Comparison of ENCODE assay signal across 19 cellular contexts in the genomic region with DNA sequence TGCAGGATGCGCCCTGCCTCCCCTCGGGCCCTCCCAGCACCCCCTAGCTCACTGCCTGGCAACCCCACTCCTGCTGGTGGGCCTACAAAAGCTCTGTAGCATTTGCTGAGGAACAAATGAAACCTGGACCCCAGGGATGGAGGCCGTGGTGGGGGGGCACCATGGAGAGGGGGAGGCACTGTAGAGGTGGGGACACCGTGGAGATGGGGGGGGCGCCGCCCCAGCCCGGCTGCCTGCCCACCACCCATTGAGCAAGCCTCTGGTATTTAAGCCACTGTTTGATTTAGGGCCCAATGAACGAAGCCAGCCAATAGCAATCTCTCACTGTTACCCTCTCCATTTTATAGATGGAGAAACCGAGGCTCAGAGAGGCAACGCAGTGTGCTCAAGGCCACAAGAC. TPM values are rescaled to one million over a fixed set of nuclear protein-coding genes. Genes with fewer than 3 reads are reported as not detected.
DNase-seq lines count a peak whose midpoint lies in the region; ATAC-seq and TF ChIP-seq lines count a peak whose summit lies in the region.
"Had no signal": no experiment of that assay in that cellular context is flagged by ENCODE, and none has a peak within 500 bp of the region (broad histone marks: within the 10 kb centered on the region; RNA-seq: fewer than 3 reads in every experiment).

No MANE protein-coding gene starts in this region.

- ATAC-seq in Right ventricle myocardium inferior (no peak), left cardiac atrium (no peak)
- ATAC-seq in activated CD4-positive, CD25-positive, alpha-beta regulatory T cell treated with anti-CD3 and anti-CD28 coated beads, Interleukin-2, amount 50 U/mL, for 24 hours, result no peak

- no peaks in the 10 kb centered on the region for H3K9me3 ChIP-seq in neutrophil
- H3K9me3 ChIP-seq in endodermal cell (ENCODE audit: control insufficient read depth, low read length), result no peaks in the 10 kb centered on the region
- H3K9me3 ChIP-seq: BLaER1, HAP-1 had no signal

- DNase-seq in Right ventricle myocardium inferior (ENCODE audit: missing footprints) (peak; percentile 32), left cardiac atrium (no peak), glutamatergic neuron (peak; percentile 9), 8988T (no peak), endodermal cell (no peak)
- DNase-seq in stimulated activated CD4-positive, alpha-beta T cell treated with anti-CD3 and anti-CD28 coated beads, Interleukin-4, amount 100 ng/mL, for 4 hours, result no peak
- DNase-seq: GDM1, KBM-7, NCI-H1048, NCI-H1436 treated with DMSO at 0.1 percent for 48 hours, NCI-H2029 treated with DMSO at 0.1 percent for 48 hours, NCI-H510A, NCI-H774, PC-3 had no signal

- TF ChIP-seq CTCF in glutamatergic neuron (IDR thresholded peaks at IDR 0.05; ENCODE audit: partially characterized antibody, unreplicated experiment) (no peak), neutrophil (IDR thresholded peaks at IDR 0.05) (no peak), endodermal cell (conservative IDR thresholded peaks at IDR 0.05) (no peak)

- H3K36me3 ChIP-seq in neutrophil (no peaks in the 10 kb centered on the region), endodermal cell (ENCODE audit: control insufficient read depth, insufficient read depth, low read length) (no peaks in the 10 kb centered on the region)
- H3K36me3 ChIP-seq: BLaER1, HAP-1 had no signal

- peak overlapping the region; percentile 69 for H3K27ac ChIP-seq in neutrophil
- no peak overlapping the region for H3K27ac ChIP-seq in endodermal cell (ENCODE audit: low read depth, low read length)

- H3K9ac ChIP-seq in endodermal cell (ENCODE audit: extremely low read depth, low read length, poor library complexity, severe bottlenecking), result no peak overlapping the region
- H3K9ac ChIP-seq: BLaER1 had no signal

- H3K4me3 Mint-ChIP-seq in glutamatergic neuron (ENCODE audit: unreplicated experiment) (no peak overlapping the region), endodermal cell (no peak overlapping the region)

- intact Hi-C loops in Right ventricle myocardium inferior (cut with DNase I), result loop anchor here (5.0 kb wide), 1 partner anchor 79 kb away; no protein-coding TSS in a partner anchor
- intact Hi-C loops in left cardiac atrium (cut with DNase I), result no loop called here

- H3K27me3 Mint-ChIP-seq in glutamatergic neuron (ENCODE audit: unreplicated experiment) (peaks cover 14% of the 10 kb centered on the region), endodermal cell (ENCODE audit: insufficient read depth) (no peaks in the 10 kb centered on the region)

- peaks cover 19 to 25% of the 10 kb centered on the region in 2 experiments for H3K4me1 ChIP-seq in neutrophil (ENCODE audit: control insufficient read depth in 1 of 2, insufficient read depth in 1 of 2, low read depth in 1 of 2, low read length in 1 of 2)
- H3K4me1 ChIP-seq in endodermal cell (ENCODE audit: control insufficient read depth, insufficient read depth, low read length), result peaks cover 8% of the 10 kb centered on the region

- peaks cover 21% of the 10 kb centered on the region for H3K4me1 Mint-ChIP-seq in glutamatergic neuron (ENCODE audit: low read depth, unreplicated experiment)
- peaks cover 15% of the 10 kb centered on the region for H3K4me1 Mint-ChIP-seq in endodermal cell

- no peaks in the 10 kb centered on the region for H3K36me3 Mint-ChIP-seq in glutamatergic neuron (ENCODE audit: unreplicated experiment)
- no peaks in the 10 kb centered on the region for H3K36me3 Mint-ChIP-seq in endodermal cell (ENCODE audit: low read depth)

- H3K9me3 Mint-ChIP-seq in glutamatergic neuron (ENCODE audit: unreplicated experiment) (peaks cover 9% of the 10 kb centered on the region), endodermal cell (no peaks in the 10 kb centered on the region)

- no peak overlapping the region for H3K27ac Mint-ChIP-seq in glutamatergic neuron (ENCODE audit: unreplicated experiment)
- H3K27ac Mint-ChIP-seq in endodermal cell, result no peak overlapping the region

- H3K4me3 ChIP-seq in neutrophil (ENCODE audit: low read depth in 1 of 2, low read length in 1 of 2) (no peak overlapping the region), endodermal cell (ENCODE audit: low read length) (no peak overlapping the region)
- H3K4me3 ChIP-seq: BLaER1, GM12878 had no signal

- 92 to 96% methylated on average over 3 to 10 of the region's 10 CpGs for WGBS in endodermal cell (ENCODE audit: insufficient coverage in 1 of 2, insufficient read length in 1 of 2), 2 experiments

- H3K27me3 ChIP-seq in neutrophil (no peaks in the 10 kb centered on the region), endodermal cell (ENCODE audit: control insufficient read depth, insufficient read depth, low read length, poor library complexity, severe bottlenecking) (no peaks in the 10 kb centered on the region)

RNA-seq across cellular contexts. Expression of a gene that starts 13.1 kb away (rescaled TPM):
- total RNA-seq in Right ventricle myocardium inferior (44.6 TPM), left cardiac atrium (10 to 100 TPM; 46.4 to 54.0 TPM), glutamatergic neuron (ENCODE audit: unreplicated experiment) (92.4 TPM), endodermal cell (10 to 100 TPM; 60.2 to 90.3 TPM)
- polyA plus RNA-seq in endodermal cell (2013, experiment 1 of 2), result 30.6 TPM
- polyA plus RNA-seq in endodermal cell (2013, experiment 2 of 2), result 33.5 TPM

Comparison
In these comparisons a context has a peak if more than half of its experiments do, and no peak if none do; other contexts are left out.
1. DNase-seq: peak in Right ventricle myocardium inferior (single experiment) and glutamatergic neuron (single experiment); none in left cardiac atrium (single experiment), 8988T (single experiment), endodermal cell (single experiment) and stimulated activated CD4-positive, alpha-beta T cell treated with anti-CD3 and anti-CD28 coated beads, Interleukin-4, amount 100 ng/mL, for 4 hours (0 of 2).